In the genomic region with DNA sequence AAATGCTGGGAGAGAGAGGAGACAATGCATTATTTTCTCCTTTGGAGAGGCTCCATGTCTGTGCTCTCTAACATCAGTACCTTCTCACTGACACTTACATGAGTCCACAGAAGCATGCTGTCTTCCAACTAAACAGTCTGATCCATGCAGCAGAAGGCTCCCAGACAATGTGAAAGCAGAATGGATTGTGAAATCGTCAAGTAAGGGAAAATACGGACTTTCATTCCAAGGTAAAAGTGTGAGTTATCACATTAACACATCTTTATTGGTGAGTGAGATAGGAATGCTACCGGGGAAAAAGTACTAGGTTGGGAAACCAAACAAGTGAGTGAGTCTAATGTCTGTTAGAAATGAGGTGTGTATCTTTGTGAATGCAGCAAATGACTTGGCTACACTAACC, we compare ENCODE assay signal across 2 cellular contexts.
TF ChIP-seq lines count a peak whose summit lies in the region.

No MANE protein-coding gene starts in this region.

TF ChIP-seq in HepG2, 621 proteins besides CTCF, POLR2A, EP300 and RAD21:
- TF ChIP-seq U2AF2 (IDR thresholded peaks at IDR 0.05; ENCODE audit: low read depth, low read length) (no peak), MAFK (conservative IDR thresholded peaks at IDR 0.05 in 1 of 2, IDR thresholded peaks at IDR 0.05 in 1 of 2; ENCODE audit: low read length in 2 of 2) (peak; percentile 34 to 37; a peak in 2 of 4 replicates), CEBPB (IDR thresholded peaks at IDR 0.05; ENCODE audit: borderline replicate concordance, low read depth, low read length) (peak; percentile 60; the same call in 1 of the 2 replicates), RBAK (CRISPR knock-in tag; IDR thresholded peaks at IDR 0.05) (no peak), MAFF (IDR thresholded peaks at IDR 0.05; ENCODE audit: low read depth, low read length) (0 out of 2 replicates have a peak, but pooled peaks have one; percentile 22)
- TF ChIP-seq, protein P1, sequence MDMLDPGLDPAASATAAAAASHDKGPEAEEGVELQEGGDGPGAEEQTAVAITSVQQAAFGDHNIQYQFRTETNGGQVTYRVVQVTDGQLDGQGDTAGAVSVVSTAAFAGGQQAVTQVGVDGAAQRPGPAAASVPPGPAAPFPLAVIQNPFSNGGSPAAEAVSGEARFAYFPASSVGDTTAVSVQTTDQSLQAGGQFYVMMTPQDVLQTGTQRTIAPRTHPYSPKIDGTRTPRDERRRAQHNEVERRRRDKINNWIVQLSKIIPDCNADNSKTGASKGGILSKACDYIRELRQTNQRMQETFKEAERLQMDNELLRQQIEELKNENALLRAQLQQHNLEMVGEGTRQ (IDR thresholded peaks at IDR 0.05; ENCODE audit: low read depth, low read length), result no peak
- TF ChIP-seq, protein P1 (CRISPR knock-in tag; IDR thresholded peaks at IDR 0.05; ENCODE audit: borderline replicate concordance), result no peak

TF ChIP-seq in neural cell, 6 proteins besides CTCF, POLR2A, EP300 and RAD21:
- no peak for TF ChIP-seq TAF1 (IDR thresholded peaks at IDR 0.05; ENCODE audit: low read depth)
- TF ChIP-seq, protein P2, sequence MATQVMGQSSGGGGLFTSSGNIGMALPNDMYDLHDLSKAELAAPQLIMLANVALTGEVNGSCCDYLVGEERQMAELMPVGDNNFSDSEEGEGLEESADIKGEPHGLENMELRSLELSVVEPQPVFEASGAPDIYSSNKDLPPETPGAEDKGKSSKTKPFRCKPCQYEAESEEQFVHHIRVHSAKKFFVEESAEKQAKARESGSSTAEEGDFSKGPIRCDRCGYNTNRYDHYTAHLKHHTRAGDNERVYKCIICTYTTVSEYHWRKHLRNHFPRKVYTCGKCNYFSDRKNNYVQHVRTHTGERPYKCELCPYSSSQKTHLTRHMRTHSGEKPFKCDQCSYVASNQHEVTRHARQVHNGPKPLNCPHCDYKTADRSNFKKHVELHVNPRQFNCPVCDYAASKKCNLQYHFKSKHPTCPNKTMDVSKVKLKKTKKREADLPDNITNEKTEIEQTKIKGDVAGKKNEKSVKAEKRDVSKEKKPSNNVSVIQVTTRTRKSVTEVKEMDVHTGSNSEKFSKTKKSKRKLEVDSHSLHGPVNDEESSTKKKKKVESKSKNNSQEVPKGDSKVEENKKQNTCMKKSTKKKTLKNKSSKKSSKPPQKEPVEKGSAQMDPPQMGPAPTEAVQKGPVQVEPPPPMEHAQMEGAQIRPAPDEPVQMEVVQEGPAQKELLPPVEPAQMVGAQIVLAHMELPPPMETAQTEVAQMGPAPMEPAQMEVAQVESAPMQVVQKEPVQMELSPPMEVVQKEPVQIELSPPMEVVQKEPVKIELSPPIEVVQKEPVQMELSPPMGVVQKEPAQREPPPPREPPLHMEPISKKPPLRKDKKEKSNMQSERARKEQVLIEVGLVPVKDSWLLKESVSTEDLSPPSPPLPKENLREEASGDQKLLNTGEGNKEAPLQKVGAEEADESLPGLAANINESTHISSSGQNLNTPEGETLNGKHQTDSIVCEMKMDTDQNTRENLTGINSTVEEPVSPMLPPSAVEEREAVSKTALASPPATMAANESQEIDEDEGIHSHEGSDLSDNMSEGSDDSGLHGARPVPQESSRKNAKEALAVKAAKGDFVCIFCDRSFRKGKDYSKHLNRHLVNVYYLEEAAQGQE (IDR thresholded peaks at IDR 0.05; ENCODE audit: borderline replicate concordance), result peak; percentile 32
